10 cellular contexts compared by ENCODE assay signal in genomic region chr15:74317820-74318375, GRCh38. TPM values are rescaled to one million over a fixed set of nuclear protein-coding genes. Genes with fewer than 3 reads are reported as not detected.
DNase-seq lines count a peak whose midpoint lies in the region; ATAC-seq and TF ChIP-seq lines count a peak whose summit lies in the region.
"Had no signal": no experiment of that assay in that cellular context is flagged by ENCODE, and none has a peak within 500 bp of the region (broad histone marks: within the 10 kb centered on the region; RNA-seq: fewer than 3 reads in every experiment).

No MANE protein-coding gene starts in this region.

- H3K79me2 ChIP-seq in mammary epithelial cell (ENCODE audit: insufficient read depth, low read length) = no peaks in the 10 kb centered on the region

- H3K36me3 ChIP-seq in mammary epithelial cell (ENCODE audit: insufficient read depth, low read length) = no peaks in the 10 kb centered on the region
- no peaks in the 10 kb centered on the region for H3K36me3 ChIP-seq in adrenal gland (replicated peaks in 1 of 2)
- H3K36me3 ChIP-seq in aorta (ENCODE audit: control insufficient read depth in 1 of 2, insufficient read depth in 2 of 2, low read length in 1 of 2) = no peaks in the 10 kb centered on the region

- H2AFZ ChIP-seq in mammary epithelial cell (ENCODE audit: low read depth, low read length) = no peak overlapping the region

- H3K27me3 ChIP-seq in mammary epithelial cell (ENCODE audit: insufficient read depth, low read length) = no peaks in the 10 kb centered on the region
- H3K27me3 ChIP-seq in adrenal gland = no peaks in the 10 kb centered on the region
- no peaks in the 10 kb centered on the region for H3K27me3 ChIP-seq in aorta (ENCODE audit: control insufficient read depth in 1 of 2, insufficient read depth in 2 of 2, low read length in 1 of 2)

- no peak overlapping the region for H3K4me3 Mint-ChIP-seq in MCF 10A (ENCODE audit: unreplicated experiment)

- H3K4me1 Mint-ChIP-seq in MCF 10A (ENCODE audit: insufficient read depth, unreplicated experiment) = no peaks in the 10 kb centered on the region

- no peak overlapping the region for H3K4me2 ChIP-seq in mammary epithelial cell (ENCODE audit: insufficient read depth, low read depth, low read length)

- H3K27me3 Mint-ChIP-seq in MCF 10A (ENCODE audit: insufficient read depth, unreplicated experiment) = peaks cover 11% of the 10 kb centered on the region

- H4K20me1 ChIP-seq in mammary epithelial cell (ENCODE audit: insufficient read depth, low read length) = no peaks in the 10 kb centered on the region

- H3K27ac ChIP-seq in mammary epithelial cell (ENCODE audit: insufficient read depth, low read depth, low read length) (no peak overlapping the region), adrenal gland (peak overlapping the region in 3 of 5 donors; percentile 37 to 72 (median 49)), aorta (ENCODE audit: low read depth in 1 of 2, low read length in 2 of 2) (peak overlapping the region in 1 of 2 donors; percentile 72)

- H3K27ac Mint-ChIP-seq in MCF 10A (ENCODE audit: low read depth, unreplicated experiment) = no peak overlapping the region

- CTCF ChIA-PET in MCF 10A (lab: Yijun Ruan, JAX) (interaction anchor here (0.6 to 9.1 kb wide), 4 partner anchors 7 to 281 kb away, joined by 3 to 107 read pairs (median 4); no protein-coding TSS in a partner anchor), mammary epithelial cell (lab: Charles Lee; ENCODE audit: low non-redundant PET) (no interaction called here)

- BruUV-seq in MCF 10A (replicated peaks; lab: Mats Ljungman, UMichigan) (no TSS peak), mammary epithelial cell (replicated peaks; lab: Mats Ljungman, UMichigan) (no TSS peak)

- H3K4me1 ChIP-seq in mammary epithelial cell (ENCODE audit: insufficient read depth, low read length) (no peaks in the 10 kb centered on the region), adrenal gland (replicated peaks in 1 of 2) (peaks cover 10 to 18% of the 10 kb centered on the region in 2 donors), aorta (ENCODE audit: control insufficient read depth in 1 of 2, insufficient read depth in 2 of 2, low read length in 2 of 2) (peaks cover 0 to 2% of the 10 kb centered on the region in 2 donors)

- no peaks in the 10 kb centered on the region for H3K9me3 ChIP-seq in mammary epithelial cell (replicated peaks; ENCODE audit: insufficient read depth, low read length)
- H3K9me3 ChIP-seq in adrenal gland (replicated peaks in 1 of 3) = no peaks in the 10 kb centered on the region
- no peaks in the 10 kb centered on the region for H3K9me3 ChIP-seq in aorta (ENCODE audit: control insufficient read depth, low read length)

- intact Hi-C loops in MCF 10A (cut with micrococcal nuclease) = no loop called here
- intact Hi-C loops in mammary epithelial cell (cut with micrococcal nuclease) = no loop called here
- intact Hi-C loops in adrenal gland (cut with DNase I) = no loop called here
- intact Hi-C loops in aorta (cut with DNase I) = loop anchor here (5.0 kb wide), 5 partner anchors 76 to 346 kb away; partner anchors contain the start of genes PML (in 1 of the 2) and STOML1 (in 1 of the 2)

- POLR2A ChIA-PET in MCF 10A (lab: Yijun Ruan, JAX) = no interaction called here

- H3K9me3 Mint-ChIP-seq in MCF 10A (ENCODE audit: unreplicated experiment) = no peaks in the 10 kb centered on the region

- no peak for TF ChIP-seq CTCF in MCF 10A (IDR thresholded peaks at IDR 0.05; ENCODE audit: unreplicated experiment)
- no peak for TF ChIP-seq CTCF in mammary epithelial cell (conservative IDR thresholded peaks at IDR 0.05 in 1 of 2, IDR thresholded peaks at IDR 0.05 in 1 of 2; ENCODE audit: extremely low read depth in 1 of 2, insufficient read depth in 1 of 2, low read depth in 1 of 2, low read length in 2 of 2)
- no peak for TF ChIP-seq CTCF in adrenal gland (IDR thresholded peaks at IDR 0.05)

- in situ Hi-C loops in mammary epithelial cell (cut with MboI; ENCODE audit: low sequenced_read_pairs in 2 of 2) = no loop called here

- no peaks in the 10 kb centered on the region for H3K36me3 Mint-ChIP-seq in MCF 10A (ENCODE audit: insufficient read depth, unreplicated experiment)

- dilution Hi-C loops in mammary epithelial cell (cut with HindIII; ENCODE audit: low sequenced_read_pairs) = loop anchor here (25.0 kb wide), 1 partner anchor 356 kb away; no protein-coding TSS in a partner anchor

- DNase-seq in MCF 10A (ENCODE audit: unreplicated experiment) (peak; percentile 64), mammary epithelial cell (no peak), adrenal gland (peak in 6 of 7 donors; percentile 37 to 81 (median 64)), lung microvascular endothelial cell (ENCODE audit: low read depth in 2 of 2) (peak; percentile 43 to 69), aorta (peak; percentile 94 to 97)
- no peak for DNase-seq in NK-92 treated with Interleukin-12 subunit alpha and Interleukin-12 subunit beta, amount 100 ng/mL, for 24 hours (lab: John Stamatoyannopoulos, UW)
- DNase-seq: GF-D8 had no signal

- TF ChIP-seq POLR2A in adrenal gland (IDR thresholded peaks at IDR 0.05) (no peak), GM18505 (IDR thresholded peaks at IDR 0.05; ENCODE audit: borderline replicate concordance, extremely low read depth, insufficient read depth, insufficient read length) (no peak)

- WGBS in mammary epithelial cell (ENCODE audit: low coverage, missing lambda C conversion rate) = 12% methylated on average over 3 of the region's 8 CpGs
- 51 to 61% (median 55%) methylated on average over 7 to 8 of the region's 8 CpGs for WGBS in adrenal gland, 4 donors
- 5 to 12% methylated on average over 7 to 8 of the region's 8 CpGs for WGBS in aorta, 2 donors

- ATAC-seq in aorta (ENCODE audit: low FRiP score) = peak; percentile 81
- ATAC-seq in GM18505 (IDR thresholded peaks at IDR 0.05; ENCODE audit: unreplicated experiment) = no peak
- ATAC-seq in GM18498 (IDR thresholded peaks at IDR 0.05; ENCODE audit: unreplicated experiment) = no peak

- H3K9ac ChIP-seq in mammary epithelial cell (ENCODE audit: insufficient read depth, low read length) = no peak overlapping the region

- H3K4me3 ChIP-seq in mammary epithelial cell (replicated peaks in 1 of 3; ENCODE audit: insufficient read depth in 1 of 3, low read depth in 2 of 3, low read length in 3 of 3) (no peak overlapping the region), adrenal gland (no peak overlapping the region), aorta (ENCODE audit: low read length in 2 of 2) (no peak overlapping the region)

RNA-seq across cellular contexts. Expression of gene CYP11A1, which starts 49.5 kb away (rescaled TPM):
- not detected in 2 replicates for total RNA-seq in MCF 10A (2022)
- 1 to 10 TPM in 1 of 2 donors, not detected in 1; 2.3 TPM for total RNA-seq in mammary epithelial cell
- polyA plus RNA-seq in mammary epithelial cell = not detected
- polyA minus RNA-seq in mammary epithelial cell = not detected
- 1,000 to 10,000 TPM in 6 of 8 donors, 100 to 1,000 TPM in 2; 635 to 3,326 (median 1,366) TPM for total RNA-seq in adrenal gland
- polyA plus RNA-seq in adrenal gland = 1,000 to 10,000 TPM in 1 of 3 donors, 100 to 1,000 TPM in 2; 233 to 4,804 (median 738) TPM
- not detected in 2 replicates for total RNA-seq in lung microvascular endothelial cell
- 1 to 10 TPM; 1.3 to 1.5 TPM for total RNA-seq in aorta
- under 1 TPM in 1 of 2 donors, not detected in 1; 0.10 TPM for polyA plus RNA-seq in aorta
- total RNA-seq: dermis microvascular lymphatic vessel endothelial cell had no signal

Comparison
In these comparisons a context has a peak if more than half of its experiments do, and no peak if none do; other contexts are left out.
1. DNase-seq: peak in MCF 10A (single experiment), adrenal gland (6 of 7), lung microvascular endothelial cell (2 of 2) and aorta (2 of 2); none in mammary epithelial cell (single experiment) and NK-92 treated with Interleukin-12 subunit alpha and Interleukin-12 subunit beta, amount 100 ng/mL, for 24 hours (single experiment).
2. RNA of gene CYP11A1, which starts 49.5 kb away (total RNA-seq): 635 to 3,326 TPM in adrenal gland; 2.3 TPM in mammary epithelial cell, 1.3 to 1.5 TPM in aorta, not detected in MCF 10A and not detected in lung microvascular endothelial cell; every median in the first group is over 100 times any median in the second.
3. intact Hi-C loops: an anchor here in aorta (5.0 kb wide); none called in MCF 10A, mammary epithelial cell and adrenal gland.